ENCODE assay signal across 13 cellular contexts in genomic region chr7:149735181-149735602, GRCh38. TPM values are rescaled to one million over a fixed set of nuclear protein-coding genes. Genes with fewer than 3 reads are reported as not detected.
DNase-seq lines count a peak whose midpoint lies in the region; ATAC-seq and TF ChIP-seq lines count a peak whose summit lies in the region.
"Had no signal": no experiment of that assay in that cellular context is flagged by ENCODE, and none has a peak within 500 bp of the region (broad histone marks: within the 10 kb centered on the region; RNA-seq: fewer than 3 reads in every experiment).

No MANE protein-coding gene starts in this region.

- no peak overlapping the region for H3K27ac ChIP-seq in heart left ventricle
- H3K27ac ChIP-seq in left ventricle myocardium inferior (replicated peaks), result no peak overlapping the region
- H3K27ac ChIP-seq in lower lobe of right lung, result no peak overlapping the region

- H3K27me3 ChIP-seq in heart left ventricle, result no peaks in the 10 kb centered on the region
- H3K27me3 ChIP-seq in left ventricle myocardium inferior (ENCODE audit: low read depth), result no peaks in the 10 kb centered on the region
- peaks cover 15% of the 10 kb centered on the region for H3K27me3 ChIP-seq in lower lobe of right lung (ENCODE audit: low read depth)

- peak overlapping the region; percentile 52; the same call in 1 of the 2 replicates for H3K27ac Mint-ChIP-seq in WTC11
- no peak overlapping the region for H3K27ac Mint-ChIP-seq in natural killer cell

- H3K36me3 Mint-ChIP-seq in WTC11 (peaks cover 6% of the 10 kb centered on the region; the same call in 1 of the 2 replicates), natural killer cell (peaks cover 7% of the 10 kb centered on the region)

- intact Hi-C loops in heart left ventricle (cut with DNase I), result no loop called here
- intact Hi-C loops in left ventricle myocardium inferior (cut with micrococcal nuclease), result no loop called here
- intact Hi-C loops in lower lobe of right lung (cut with DNase I), result no loop called here
- intact Hi-C loops in natural killer cell (cut with micrococcal nuclease), result no loop called here

- H3K9me3 Mint-ChIP-seq in WTC11 (peaks cover 4% of the 10 kb centered on the region; the same call in 1 of the 2 replicates), natural killer cell (no peaks in the 10 kb centered on the region)
- H3K9me3 Mint-ChIP-seq: H9 had no signal

- H3K9me3 ChIP-seq in heart left ventricle, result no peaks in the 10 kb centered on the region
- H3K9me3 ChIP-seq in left ventricle myocardium inferior (replicated peaks), result no peaks in the 10 kb centered on the region
- H3K9me3 ChIP-seq in lower lobe of right lung, result no peaks in the 10 kb centered on the region

- no peak for TF ChIP-seq POLR2A in heart left ventricle (IDR thresholded peaks at IDR 0.05)

- peak in 3 of 4 donors; percentile 5 to 14 (median 6) for ATAC-seq in heart left ventricle
- no peak for ATAC-seq in WTC11
- ATAC-seq in lower lobe of right lung, result no peak
- ATAC-seq in GM19463 (IDR thresholded peaks at IDR 0.05; ENCODE audit: unreplicated experiment), result no peak
- ATAC-seq in natural killer cell, result no peak

- POLR2A ChIA-PET in WTC11 (lab: Charles Lee), result no interaction called here

- no peak overlapping the region for H3K4me3 Mint-ChIP-seq in WTC11
- H3K4me3 Mint-ChIP-seq in natural killer cell, result no peak overlapping the region
- H3K4me3 Mint-ChIP-seq: H9 had no signal

- H3K4me1 ChIP-seq in heart left ventricle, result peaks cover 0 to 16% (median 0%) of the 10 kb centered on the region in 12 donors
- H3K4me1 ChIP-seq in left ventricle myocardium inferior, result peaks cover 33% of the 10 kb centered on the region
- no peaks in the 10 kb centered on the region for H3K4me1 ChIP-seq in lower lobe of right lung

- H3K27me3 Mint-ChIP-seq in WTC11 (ENCODE audit: low read depth) (peaks cover 6% of the 10 kb centered on the region), natural killer cell (ENCODE audit: low read depth in 2 of 2) (peaks cover 19 to 25% of the 10 kb centered on the region in 2 donors)

- CTCF ChIA-PET in WTC11 (lab: Charles Lee), result interaction anchor here (0.8 to 3.8 kb wide), 2 partner anchors 64 to 72 kb away, joined by 3 to 15 read pairs; no protein-coding TSS in a partner anchor

- H3K4me1 Mint-ChIP-seq in WTC11 (no peaks in the 10 kb centered on the region), natural killer cell (no peaks in the 10 kb centered on the region)

- H3K4me3 ChIP-seq in heart left ventricle (no peak overlapping the region), left ventricle myocardium inferior (no peak overlapping the region), lower lobe of right lung (no peak overlapping the region)

- no peak for TF ChIP-seq CTCF in heart left ventricle (IDR thresholded peaks at IDR 0.05)
- no peak for TF ChIP-seq CTCF in left ventricle myocardium inferior (IDR thresholded peaks at IDR 0.05; ENCODE audit: borderline replicate concordance)
- TF ChIP-seq CTCF in WTC11 (IDR thresholded peaks at IDR 0.05), result no peak
- TF ChIP-seq CTCF in lower lobe of right lung (IDR thresholded peaks at IDR 0.05), result no peak
- no peak for TF ChIP-seq CTCF in natural killer cell (IDR thresholded peaks at IDR 0.05)

- H3K36me3 ChIP-seq in heart left ventricle (peaks cover 0 to 37% (median 29%) of the 10 kb centered on the region in 9 donors), left ventricle myocardium inferior (peaks cover 34% of the 10 kb centered on the region), lower lobe of right lung (peaks cover 32% of the 10 kb centered on the region)

- DNase-seq in heart left ventricle (peak in 1 of 5 donors; percentile 18), left ventricle myocardium inferior (no peak), WTC11 (ENCODE audit: low spot score) (no peak), lower lobe of right lung (peak; percentile 33), GF-D8 (lab: John Stamatoyannopoulos, UW) (no peak), natural killer cell (no peak)
- DNase-seq: COR-L47, EL, H9, NCI-H187 treated with DMSO at 0.1 percent for 48 hours, NCI-H748 treated with DMSO at 0.1 percent for 48 hours, OCI-M1 had no signal

- WGBS in heart left ventricle, 4 donors, result 82 to 90% (median 87%) methylated on average over 3 to 6 of the region's 6 CpGs

TF ChIP-seq in WTC11, 78 proteins besides CTCF, POLR2A, EP300 and RAD21 (continues in another document):
- no peak for TF ChIP-seq KAT7 (CRISPR knock-in tag; IDR thresholded peaks at IDR 0.05; ENCODE audit: borderline replicate concordance)
- no peak for TF ChIP-seq GABPB1 (CRISPR knock-in tag; IDR thresholded peaks at IDR 0.05)
- TF ChIP-seq ZNF138 (CRISPR knock-in tag; conservative IDR thresholded peaks at IDR 0.05), result no peak
- TF ChIP-seq AFF4 (CRISPR knock-in tag; IDR thresholded peaks at IDR 0.05; ENCODE audit: borderline replicate concordance), result no peak
- no peak for TF ChIP-seq E2F4 (CRISPR knock-in tag; IDR thresholded peaks at IDR 0.05; ENCODE audit: borderline replicate concordance, low read depth)
- TF ChIP-seq TCF7 (CRISPR knock-in tag; IDR thresholded peaks at IDR 0.05; ENCODE audit: low read depth), result no peak
- TF ChIP-seq SOX15 (CRISPR knock-in tag; IDR thresholded peaks at IDR 0.05), result no peak
- no peak for TF ChIP-seq EMX1 (CRISPR knock-in tag; IDR thresholded peaks at IDR 0.05)
- no peak for TF ChIP-seq MXD4 (CRISPR knock-in tag; IDR thresholded peaks at IDR 0.05; ENCODE audit: borderline replicate concordance)
- no peak for TF ChIP-seq FOXP4 (CRISPR knock-in tag; IDR thresholded peaks at IDR 0.05)
- TF ChIP-seq FOXJ3 (CRISPR knock-in tag; IDR thresholded peaks at IDR 0.05; ENCODE audit: borderline replicate concordance), result no peak
- TF ChIP-seq HMGXB4 (CRISPR knock-in tag; IDR thresholded peaks at IDR 0.05), result no peak

RNA-seq across cellular contexts. Expression of gene ZNF467, which starts 38.2 kb away (rescaled TPM):
- total RNA-seq in heart left ventricle (1 to 10 TPM; 2.6 to 9.5 (median 5.1) TPM), left ventricle myocardium inferior (5.2 TPM), WTC11 (2021) (0.70 to 1.2 TPM (median 0.73 TPM) in 3 replicates), lower lobe of right lung (23.0 TPM), natural killer cell (1 to 10 TPM; 2.8 to 5.4 (median 3.7) TPM)
- polyA plus RNA-seq in heart left ventricle, result 1 to 10 TPM; 3.6 to 4.7 TPM

Comparison
In these comparisons a context has a peak if more than half of its experiments do, and no peak if none do; other contexts are left out.
1. ATAC-seq: peak in heart left ventricle (3 of 4); none in WTC11 (single experiment), lower lobe of right lung (0 of 2), GM19463 (single experiment) and natural killer cell (0 of 3).